ENCODE assay signal across 21 cellular contexts in the genomic region with DNA sequence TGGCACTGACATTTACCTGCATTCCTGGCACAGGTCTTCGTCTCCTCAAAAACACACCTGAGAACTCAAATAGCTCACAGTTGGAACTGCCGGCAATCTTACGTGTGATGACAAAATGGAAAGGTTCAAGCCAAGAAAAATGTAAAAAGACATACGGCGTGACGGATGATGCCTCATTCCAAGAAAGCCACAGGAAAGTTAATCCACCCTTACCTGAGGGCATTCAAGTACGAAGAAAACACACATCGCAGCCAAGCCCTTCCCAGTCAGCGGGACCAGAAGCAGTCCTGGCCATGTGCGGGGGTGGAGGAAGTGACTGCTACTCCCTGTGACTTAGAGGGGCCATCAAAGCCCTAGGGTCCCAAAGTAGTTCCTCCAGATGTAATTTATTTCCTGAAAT.
A peak's percentile ranks its signal among the peaks of the same experiment; 100 is the strongest.
DNase-seq lines count a peak whose midpoint lies in the region; ATAC-seq and TF ChIP-seq lines count a peak whose summit lies in the region.
"Had no signal": no experiment of that assay in that cellular context is flagged by ENCODE, and none has a peak within 500 bp of the region (broad histone marks: within the 10 kb centered on the region; RNA-seq: fewer than 3 reads in every experiment).

No MANE protein-coding gene starts in this region.

- intact Hi-C loops in posterior vena cava (cut with DNase I) = no loop called here

- DNase-seq in ELF-1 (ENCODE audit: low read depth, low spot score) (peak; percentile 8), RWPE2 (ENCODE audit: low spot score) (no peak), cerebellum (ENCODE audit: low spot score) (peak; percentile 44), posterior vena cava (ENCODE audit: low spot score) (peak; percentile 52), nucleus accumbens (lab: John Stamatoyannopoulos, UW) (no peak)
- DNase-seq in activated naive CD4-positive, alpha-beta T cell treated with Interleukin-2 at 50 U/mL for 16 hours = no peak
- DNase-seq: H9, HFFc6, KG1, NCI-H1105, NCI-H146, NCI-H2029, NCI-H2227 treated with DMSO at 0.1 percent for 48 hours, NCI-H510A treated with DMSO at 0.1 percent for 48 hours, NCI-H748 treated with DMSO at 0.1 percent for 48 hours, Peyer's patch had no signal

- no peak overlapping the region for H3K27ac ChIP-seq in RWPE2 (ENCODE audit: poor library complexity, severe bottlenecking)
- H3K27ac ChIP-seq: Peyer's patch, SJSA1 had no signal

- peak; percentile 83 for ATAC-seq in RWPE2 (ENCODE audit: low read depth)
- ATAC-seq in HG03460 (IDR thresholded peaks at IDR 0.05; ENCODE audit: unreplicated experiment) = no peak
- ATAC-seq: GM12878, HepG2, Right ventricle myocardium inferior had no signal

- no peak for TF ChIP-seq CTCF in RWPE2 (IDR thresholded peaks at IDR 0.05; ENCODE audit: poor library complexity, severe bottlenecking)

- H3K4me1 ChIP-seq in RWPE2 (ENCODE audit: insufficient read depth, poor library complexity, severe bottlenecking) = peaks cover 3% of the 10 kb centered on the region
- H3K4me1 ChIP-seq: Peyer's patch, SJSA1 had no signal

- no peaks in the 10 kb centered on the region for H3K36me3 ChIP-seq in RWPE2 (ENCODE audit: low read depth)
- H3K36me3 ChIP-seq: Peyer's patch, SJSA1 had no signal

- no peaks in the 10 kb centered on the region for H3K9me3 ChIP-seq in RWPE2 (ENCODE audit: severe bottlenecking)
- H3K9me3 ChIP-seq: Peyer's patch, SJSA1 had no signal

- H3K4me3 ChIP-seq in RWPE2 (ENCODE audit: severe bottlenecking) = no peak overlapping the region
- H3K4me3 ChIP-seq: GM12878, Peyer's patch, SJSA1 had no signal

- no peaks in the 10 kb centered on the region for H3K27me3 ChIP-seq in RWPE2 (ENCODE audit: insufficient read depth, poor library complexity, severe bottlenecking)
- H3K27me3 ChIP-seq: Peyer's patch, SJSA1 had no signal

Comparison
In these comparisons a context has a peak if more than half of its experiments do, and no peak if none do; other contexts are left out.
1. DNase-seq: peak in ELF-1 (single experiment), cerebellum (single experiment) and posterior vena cava (single experiment); none in RWPE2 (single experiment), nucleus accumbens (0 of 56) and activated naive CD4-positive, alpha-beta T cell treated with Interleukin-2 at 50 U/mL for 16 hours (single experiment).